In genomic region chr1:16430598-16430997, GRCh38 we compare ENCODE assay signal across 1 cellular context.
TF ChIP-seq lines count a peak whose summit lies in the region.

No MANE protein-coding gene starts in this region.

TF ChIP-seq in HepG2, 621 proteins besides CTCF, POLR2A, EP300 and RAD21 (continued from another document):
- TF ChIP-seq CHCHD3 (CRISPR knock-in tag; IDR thresholded peaks at IDR 0.05) = no peak
- peak; percentile 55 for TF ChIP-seq NFYB (CRISPR knock-in tag; IDR thresholded peaks at IDR 0.05)
- peak; percentile 63 for TF ChIP-seq NFYC (CRISPR knock-in tag; IDR thresholded peaks at IDR 0.05)
